Comparison of ENCODE assay signal across 18 cellular contexts in genomic region chr11:113529606-113530005, GRCh38. TPM values are rescaled to one million over a fixed set of nuclear protein-coding genes. Genes with fewer than 3 reads are reported as not detected.
"Had no signal": no experiment of that assay in that cellular context is flagged by ENCODE, and none has a peak within 500 bp of the region (broad histone marks: within the 10 kb centered on the region; RNA-seq: fewer than 3 reads in every experiment).

No MANE protein-coding gene starts in this region.

- H3K27me3 ChIP-seq: adrenal gland, right lobe of liver, transverse colon had no signal

- H3K27ac Mint-ChIP-seq: activated B cell treated with CpG ODN at 0.5 μM for 24 hours; activated CD4-positive, alpha-beta T cell treated with anti-CD3 and anti-CD28 coated beads, Interleukin-2, amount 10 ng/mL, durations not matched to agents 24 days and 14 days; dendritic cell treated with granulocyte-macrophage colony-stimulating factor and Interleukin-4, amounts not matched to agents 40 ng/mL and 50 ng/mL, for 4 days; immature natural killer cell; naive thymus-derived CD8-positive, alpha-beta T cell had no signal

- H3K4me3 ChIP-seq: adrenal gland, body of pancreas, esophagus muscularis mucosa, mucosa of descending colon, right lobe of liver, transverse colon had no signal

- H3K4me3 Mint-ChIP-seq: activated B cell treated with CpG ODN at 0.5 μM for 24 hours; activated CD4-positive, alpha-beta T cell treated with anti-CD3 and anti-CD28 coated beads, Interleukin-2, amount 10 ng/mL, durations not matched to agents 24 days and 14 days; dendritic cell treated with granulocyte-macrophage colony-stimulating factor and Interleukin-4, amounts not matched to agents 40 ng/mL and 50 ng/mL, for 4 days; immature natural killer cell; naive thymus-derived CD8-positive, alpha-beta T cell had no signal

- H3K4me1 ChIP-seq: adrenal gland, body of pancreas, right lobe of liver had no signal

- H3K27ac ChIP-seq: adrenal gland, body of pancreas, esophagus muscularis mucosa, right lobe of liver, transverse colon had no signal

- H3K36me3 Mint-ChIP-seq: immature natural killer cell; naive thymus-derived CD8-positive, alpha-beta T cell had no signal

- DNase-seq: activated B cell treated with CpG ODN at 0.5 μM for 24 hours; activated CD4-positive, alpha-beta T cell treated with anti-CD3 and anti-CD28 coated beads, Interleukin-2, amount 10 ng/mL, durations not matched to agents 24 days and 14 days; activated naive CD4-positive, alpha-beta T cell treated with anti-CD3 and anti-CD28 coated beads, Interleukin-2, amount 50 U/mL, for 16 hours; body of pancreas; glutamatergic neuron; immature natural killer cell; mucosa of descending colon; naive thymus-derived CD8-positive, alpha-beta T cell; nucleus accumbens; right lobe of liver; stimulated activated naive CD4-positive, alpha-beta T cell; substantia nigra; T-helper 1 cell; transverse colon had no signal

- ATAC-seq: body of pancreas; mucosa of descending colon; naive thymus-derived CD8-positive, alpha-beta T cell; right lobe of liver had no signal

- H3K36me3 ChIP-seq: adrenal gland, esophagus muscularis mucosa, right lobe of liver, transverse colon had no signal

- H3K9me3 Mint-ChIP-seq: activated B cell treated with CpG ODN at 0.5 μM for 24 hours; activated CD4-positive, alpha-beta T cell treated with anti-CD3 and anti-CD28 coated beads, Interleukin-2, amount 10 ng/mL, durations not matched to agents 24 days and 14 days; dendritic cell treated with granulocyte-macrophage colony-stimulating factor and Interleukin-4, amounts not matched to agents 40 ng/mL and 50 ng/mL, for 4 days; immature natural killer cell; naive thymus-derived CD8-positive, alpha-beta T cell had no signal

- H3K9me3 ChIP-seq: adrenal gland, body of pancreas, esophagus muscularis mucosa, mucosa of descending colon, right lobe of liver, transverse colon had no signal

- H3K4me1 Mint-ChIP-seq: activated B cell treated with CpG ODN at 0.5 μM for 24 hours; activated CD4-positive, alpha-beta T cell treated with anti-CD3 and anti-CD28 coated beads, Interleukin-2, amount 10 ng/mL, durations not matched to agents 24 days and 14 days; immature natural killer cell; naive thymus-derived CD8-positive, alpha-beta T cell had no signal

RNA-seq across cellular contexts. Expression of gene DRD2, which starts 54.4 kb away (rescaled TPM):
- total RNA-seq: activated B cell treated with CpG ODN at 0.5 μM for 24 hours; activated CD4-positive, alpha-beta T cell treated with anti-CD3 and anti-CD28 coated beads, Interleukin-2, amount 10 ng/mL, durations not matched to agents 24 days and 14 days; fibroblast of villous mesenchyme; naive thymus-derived CD8-positive, alpha-beta T cell had no signal
- polyA plus RNA-seq: immature natural killer cell; naive thymus-derived CD8-positive, alpha-beta T cell had no signal
